1 cellular context compared by ENCODE assay signal in the genomic region with DNA sequence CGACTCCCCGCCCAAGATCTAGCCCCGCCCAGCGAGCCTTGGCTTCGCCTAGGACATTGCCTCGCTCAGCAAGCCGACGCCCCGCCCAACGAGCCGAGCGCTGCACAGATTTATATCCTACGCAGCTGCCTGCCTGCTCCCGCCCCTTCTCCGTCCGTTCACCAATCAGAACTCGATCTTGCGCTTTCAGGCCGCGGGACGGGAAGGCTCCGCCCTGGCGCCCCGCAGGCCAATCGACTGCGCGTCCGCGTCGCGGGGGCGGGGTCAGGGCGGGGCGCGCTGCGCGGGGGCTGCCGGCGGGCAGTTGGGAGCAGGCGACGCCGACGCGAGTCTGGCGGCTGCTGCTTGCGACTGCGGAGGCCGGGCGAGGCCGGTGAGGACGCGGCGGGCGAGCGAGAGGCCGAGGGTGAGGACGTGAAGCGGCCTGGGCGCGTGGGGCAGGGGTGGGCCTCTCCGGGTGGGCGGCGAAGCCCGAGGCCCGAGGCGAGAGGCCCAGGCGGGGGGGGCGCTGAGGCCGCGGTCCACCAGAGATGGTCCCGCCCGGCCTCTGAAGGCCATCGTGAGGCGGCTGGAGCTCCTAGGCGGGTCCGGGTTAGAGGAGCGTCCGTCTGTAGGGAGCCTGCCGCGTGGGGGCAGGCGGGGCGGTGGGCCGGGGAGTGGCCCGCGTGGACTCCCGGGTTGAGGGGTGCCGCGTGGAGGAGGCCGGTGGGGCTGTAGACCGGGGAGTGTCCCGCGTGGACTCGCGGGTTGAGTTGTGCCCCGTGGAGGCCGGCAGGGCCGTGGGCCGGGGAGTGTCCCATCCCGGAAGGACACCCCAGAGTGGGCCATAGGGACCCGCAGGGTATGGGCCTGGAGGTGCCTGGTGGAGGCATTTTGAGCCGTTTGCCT.
TF ChIP-seq lines count a peak whose summit lies in the region.

A gene with protein sequence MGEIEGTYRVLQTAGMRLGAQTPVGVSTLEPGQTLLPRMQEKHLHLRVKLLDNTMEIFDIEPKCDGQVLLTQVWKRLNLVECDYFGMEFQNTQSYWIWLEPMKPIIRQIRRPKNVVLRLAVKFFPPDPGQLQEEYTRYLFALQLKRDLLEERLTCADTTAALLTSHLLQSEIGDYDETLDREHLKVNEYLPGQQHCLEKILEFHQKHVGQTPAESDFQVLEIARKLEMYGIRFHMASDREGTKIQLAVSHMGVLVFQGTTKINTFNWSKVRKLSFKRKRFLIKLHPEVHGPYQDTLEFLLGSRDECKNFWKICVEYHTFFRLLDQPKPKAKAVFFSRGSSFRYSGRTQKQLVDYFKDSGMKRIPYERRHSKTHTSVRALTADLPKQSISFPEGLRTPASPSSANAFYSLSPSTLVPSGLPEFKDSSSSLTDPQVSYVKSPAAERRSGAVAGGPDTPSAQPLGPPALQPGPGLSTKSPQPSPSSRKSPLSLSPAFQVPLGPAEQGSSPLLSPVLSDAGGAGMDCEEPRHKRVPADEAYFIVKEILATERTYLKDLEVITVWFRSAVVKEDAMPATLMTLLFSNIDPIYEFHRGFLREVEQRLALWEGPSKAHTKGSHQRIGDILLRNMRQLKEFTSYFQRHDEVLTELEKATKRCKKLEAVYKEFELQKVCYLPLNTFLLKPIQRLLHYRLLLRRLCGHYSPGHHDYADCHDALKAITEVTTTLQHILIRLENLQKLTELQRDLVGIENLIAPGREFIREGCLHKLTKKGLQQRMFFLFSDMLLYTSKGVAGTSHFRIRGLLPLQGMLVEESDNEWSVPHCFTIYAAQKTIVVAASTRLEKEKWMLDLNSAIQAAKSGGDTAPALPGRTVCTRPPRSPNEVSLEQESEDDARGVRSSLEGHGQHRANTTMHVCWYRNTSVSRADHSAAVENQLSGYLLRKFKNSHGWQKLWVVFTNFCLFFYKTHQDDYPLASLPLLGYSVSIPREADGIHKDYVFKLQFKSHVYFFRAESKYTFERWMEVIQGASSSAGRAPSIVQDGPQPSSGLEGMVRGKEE (plus strand): TSS at position 303 of the 888 bp plus-strand sequence. CDS start 16,823 bp downstream, outside the sequence.

TF ChIP-seq in HepG2, 621 proteins besides CTCF, POLR2A, EP300 and RAD21 (continued from another document and continues in another):
- TF ChIP-seq ZNF318 (CRISPR knock-in tag; IDR thresholded peaks at IDR 0.05) (no peak), NFE2L1 (CRISPR knock-in tag; IDR thresholded peaks at IDR 0.05; ENCODE audit: borderline replicate concordance) (no peak), IKZF5 (CRISPR knock-in tag; IDR thresholded peaks at IDR 0.05) (0 out of 2 replicates have a peak, but pooled peaks have one; percentile 24), GPN1 (CRISPR knock-in tag; IDR thresholded peaks at IDR 0.05; ENCODE audit: borderline replicate concordance) (no peak), TEF (CRISPR knock-in tag; IDR thresholded peaks at IDR 0.05) (no peak), RNF2 (conservative IDR thresholded peaks at IDR 0.05; ENCODE audit: low read depth) (no peak; the same call in 1 of the 2 replicates), ZNF496 (CRISPR knock-in tag; IDR thresholded peaks at IDR 0.05; ENCODE audit: insufficient replicate concordance) (no peak), CEBPZ (IDR thresholded peaks at IDR 0.05; ENCODE audit: low read length) (no peak), HHEX (CRISPR knock-in tag; IDR thresholded peaks at IDR 0.05) (no peak), JUNB (CRISPR knock-in tag; IDR thresholded peaks at IDR 0.05; ENCODE audit: borderline replicate concordance) (no peak), U2AF1 (optimal IDR thresholded peaks at IDR 0.05; ENCODE audit: low read depth, low read length) (no peak), SALL1 (CRISPR knock-in tag; IDR thresholded peaks at IDR 0.05) (peak; percentile 76), ZNF713 (CRISPR knock-in tag; IDR thresholded peaks at IDR 0.05) (no peak), PAXIP1 (CRISPR knock-in tag; conservative IDR thresholded peaks at IDR 0.05) (0 out of 2 replicates have a peak, but pooled peaks have one; percentile 4), DNMT3B (CRISPR knock-in tag; conservative IDR thresholded peaks at IDR 0.05) (no peak; the same call in 1 of the 2 replicates), HIVEP1 (CRISPR knock-in tag; IDR thresholded peaks at IDR 0.05) (no peak), MXD4 (CRISPR knock-in tag; IDR thresholded peaks at IDR 0.05) (peak; percentile 63), MAFF (IDR thresholded peaks at IDR 0.05; ENCODE audit: low read depth, low read length) (no peak), SRY (CRISPR knock-in tag; IDR thresholded peaks at IDR 0.05) (peak; percentile 91; the same call in 1 of the 2 replicates)
- TF ChIP-seq, protein P1, sequence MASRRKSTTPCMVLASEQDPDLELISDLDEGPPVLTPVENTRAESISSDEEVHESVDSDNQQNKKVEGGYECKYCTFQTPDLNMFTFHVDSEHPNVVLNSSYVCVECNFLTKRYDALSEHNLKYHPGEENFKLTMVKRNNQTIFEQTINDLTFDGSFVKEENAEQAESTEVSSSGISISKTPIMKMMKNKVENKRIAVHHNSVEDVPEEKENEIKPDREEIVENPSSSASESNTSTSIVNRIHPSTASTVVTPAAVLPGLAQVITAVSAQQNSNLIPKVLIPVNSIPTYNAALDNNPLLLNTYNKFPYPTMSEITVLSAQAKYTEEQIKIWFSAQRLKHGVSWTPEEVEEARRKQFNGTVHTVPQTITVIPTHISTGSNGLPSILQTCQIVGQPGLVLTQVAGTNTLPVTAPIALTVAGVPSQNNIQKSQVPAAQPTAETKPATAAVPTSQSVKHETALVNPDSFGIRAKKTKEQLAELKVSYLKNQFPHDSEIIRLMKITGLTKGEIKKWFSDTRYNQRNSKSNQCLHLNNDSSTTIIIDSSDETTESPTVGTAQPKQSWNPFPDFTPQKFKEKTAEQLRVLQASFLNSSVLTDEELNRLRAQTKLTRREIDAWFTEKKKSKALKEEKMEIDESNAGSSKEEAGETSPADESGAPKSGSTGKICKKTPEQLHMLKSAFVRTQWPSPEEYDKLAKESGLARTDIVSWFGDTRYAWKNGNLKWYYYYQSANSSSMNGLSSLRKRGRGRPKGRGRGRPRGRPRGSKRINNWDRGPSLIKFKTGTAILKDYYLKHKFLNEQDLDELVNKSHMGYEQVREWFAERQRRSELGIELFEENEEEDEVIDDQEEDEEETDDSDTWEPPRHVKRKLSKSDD (CRISPR knock-in tag; IDR thresholded peaks at IDR 0.05; ENCODE audit: low read depth): peak; percentile 41; the same call in 1 of the 2 replicates
- TF ChIP-seq, protein P2, sequence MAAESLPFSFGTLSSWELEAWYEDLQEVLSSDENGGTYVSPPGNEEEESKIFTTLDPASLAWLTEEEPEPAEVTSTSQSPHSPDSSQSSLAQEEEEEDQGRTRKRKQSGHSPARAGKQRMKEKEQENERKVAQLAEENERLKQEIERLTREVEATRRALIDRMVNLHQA (CRISPR knock-in tag; IDR thresholded peaks at IDR 0.05): no peak
